8 cellular contexts compared by ENCODE assay signal in genomic region chr1:236323819-236324411, GRCh38.
"Had no signal": no experiment of that assay in that cellular context is flagged by ENCODE, and none has a peak within 500 bp of the region (broad histone marks: within the 10 kb centered on the region; RNA-seq: fewer than 3 reads in every experiment).

No MANE protein-coding gene starts in this region.

- ATAC-seq: GM12878 had no signal

- H3K4me3 ChIP-seq: GM12878 had no signal

- FAIRE-seq: G401.6, GM12878, GM12891, GM12892, GM18507, GM19239 had no signal

- DNase-seq: GDM1, GF-D8 had no signal
